In the genomic region with DNA sequence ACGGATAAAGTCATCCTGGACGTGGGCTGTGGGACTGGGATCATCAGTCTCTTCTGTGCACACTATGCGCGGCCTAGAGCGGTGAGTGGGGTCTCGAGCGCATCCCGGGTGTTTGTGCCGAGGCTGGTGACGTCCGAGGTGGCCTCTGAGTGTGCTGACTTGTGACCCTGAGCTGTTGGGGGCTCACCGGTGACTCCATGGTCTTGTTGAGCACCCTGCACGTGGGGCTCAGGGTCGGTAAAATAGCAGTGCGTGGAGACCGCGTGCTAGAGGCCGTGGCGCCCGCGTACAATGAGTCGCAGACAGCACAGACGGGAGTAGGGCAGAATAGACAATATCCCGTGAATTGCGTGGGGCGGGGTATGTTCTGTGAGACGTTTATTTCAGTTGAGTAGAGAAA, we compare ENCODE assay signal across 24 cellular contexts. TPM values are rescaled to one million over a fixed set of nuclear protein-coding genes. Genes with fewer than 3 reads are reported as not detected.
"Had no signal": no experiment of that assay in that cellular context is flagged by ENCODE, and none has a peak within 500 bp of the region (broad histone marks: within the 10 kb centered on the region; RNA-seq: fewer than 3 reads in every experiment).

No MANE protein-coding gene starts in this region.

- H3K4me3 Mint-ChIP-seq: IgD-negative memory B cell had no signal

- H3K27me3 Mint-ChIP-seq: IgD-negative memory B cell had no signal

- H3K4me3 ChIP-seq: K562, SJSA1, SK-N-MC had no signal

- H3K27ac Mint-ChIP-seq: IgD-negative memory B cell had no signal

- DNase-seq: Kasumi-1, MM.1S, NCI-H1092 treated with DMSO at 0.1 percent for 48 hours, NCI-H1436, NCI-H187, NCI-H2029, NCI-H2081 treated with DMSO at 0.1 percent for 48 hours, NCI-H2171, NCI-H226, NCI-H446, NCI-H510A, NCI-H524 treated with DMSO at 0.1 percent for 48 hours, NCI-H69, NCI-H774, Right ventricle myocardium superior, RPMI8226, SIG-M5 had no signal

- H3K27ac ChIP-seq: HL-60, KMS-11, SJSA1, SK-N-MC had no signal

- ATAC-seq: K562 had no signal

- H3K4me1 ChIP-seq: SJSA1 had no signal

- H3K27me3 ChIP-seq: SJSA1 had no signal

- H3K9me3 ChIP-seq: SJSA1 had no signal

RNA-seq across cellular contexts. Expression of gene S100B, which starts 43.7 kb away (rescaled TPM):
- total RNA-seq: K562, M059J, SJSA1 had no signal
- polyA plus RNA-seq: K562 had no signal
